18 cellular contexts compared by ENCODE assay signal in genomic region chr5:62608529-62609511, GRCh38. TPM values are rescaled to one million over a fixed set of nuclear protein-coding genes. Genes with fewer than 3 reads are reported as not detected.
"Had no signal": no experiment of that assay in that cellular context is flagged by ENCODE, and none has a peak within 500 bp of the region (broad histone marks: within the 10 kb centered on the region; RNA-seq: fewer than 3 reads in every experiment).

No MANE protein-coding gene starts in this region.

- H3K9me3 Mint-ChIP-seq: activated naive CD4-positive, alpha-beta T cell treated with anti-CD3 and anti-CD28 coated beads for 36 hours; activated T-cell treated with anti-CD3 and anti-CD28 coated beads, Interleukin-2, amount 50 U/mL, for 72 hours had no signal

- H3K27ac Mint-ChIP-seq: activated naive CD4-positive, alpha-beta T cell treated with anti-CD3 and anti-CD28 coated beads for 36 hours; activated T-cell treated with anti-CD3 and anti-CD28 coated beads, Interleukin-2, amount 50 U/mL, for 72 hours; type B pancreatic cell; WTC11 had no signal

- ATAC-seq: activated T-cell treated with anti-CD3 and anti-CD28 coated beads, Interleukin-2, amount 50 U/mL, for 72 hours; foreskin keratinocyte; left colon; lower lobe of right lung; naive thymus-derived CD4-positive, alpha-beta T cell; WTC11 had no signal

- H3K4me3 ChIP-seq: cardiac muscle cell, lower lobe of right lung, testis, vagina had no signal

- H3K27ac ChIP-seq: cardiac muscle cell, foreskin keratinocyte, lower lobe of right lung, testis, vagina had no signal

- H3K9me3 ChIP-seq: lower lobe of right lung, testis, vagina had no signal

- H3K27me3 ChIP-seq: cardiac muscle cell, foreskin keratinocyte, testis, vagina had no signal

- H3K36me3 ChIP-seq: cardiac muscle cell, lower lobe of right lung, vagina had no signal

- H3K4me3 Mint-ChIP-seq: activated naive CD4-positive, alpha-beta T cell treated with anti-CD3 and anti-CD28 coated beads for 36 hours; activated T-cell treated with anti-CD3 and anti-CD28 coated beads, Interleukin-2, amount 50 U/mL, for 72 hours; naive thymus-derived CD4-positive, alpha-beta T cell; type B pancreatic cell; WTC11 had no signal

- H3K4me1 ChIP-seq: foreskin keratinocyte, lower lobe of right lung, testis, vagina had no signal

- H3K27me3 Mint-ChIP-seq: naive thymus-derived CD4-positive, alpha-beta T cell; type B pancreatic cell had no signal

- DNase-seq: activated CD4-positive, alpha-beta T cell treated with anti-CD3 and anti-CD28 coated beads, Interleukin-2, amount 50 U/mL, for 48 hours; activated effector memory CD4-positive, alpha-beta T cell treated with Interleukin-2 at 50 U/mL for 16 hours; activated naive CD4-positive, alpha-beta T cell treated with anti-CD3 and anti-CD28 coated beads for 36 hours; activated T-cell treated with anti-CD3 and anti-CD28 coated beads, Interleukin-2, amount 50 U/mL, for 72 hours; foreskin keratinocyte; left colon; lower lobe of right lung; naive thymus-derived CD4-positive, alpha-beta T cell; stimulated activated CD4-positive, alpha-beta T cell treated with anti-CD3 and anti-CD28 coated beads, Interleukin-2, amount 100 ng/mL, for 48 hours; stimulated activated CD8-positive, alpha-beta memory T cell treated with anti-CD3 and anti-CD28 coated beads, Interleukin-4, amount 100 ng/mL, for 48 hours; stimulated activated naive CD4-positive, alpha-beta T cell; T-helper 9 cell; testis had no signal

RNA-seq across cellular contexts. Expression of gene LRRC70, which starts 30.2 kb away (rescaled TPM):
- total RNA-seq: epithelial cell of proximal tubule had no signal
